Comparison of ENCODE assay signal across 8 cellular contexts in genomic region chr15:68550498-68551295, GRCh38. TPM values are rescaled to one million over a fixed set of nuclear protein-coding genes. Genes with fewer than 3 reads are reported as not detected.
DNase-seq lines count a peak whose midpoint lies in the region; ATAC-seq and TF ChIP-seq lines count a peak whose summit lies in the region.

No MANE protein-coding gene starts in this region.

- H3K27me3 Mint-ChIP-seq in activated T-cell treated with anti-CD3 and anti-CD28 coated beads, Interleukin-2, amount 50 U/mL, for 24 hours: peaks cover 50% of the 10 kb centered on the region

- no peak overlapping the region for H3K27ac ChIP-seq in tibial artery

- intact Hi-C loops in tibial artery (cut with DNase I; ENCODE audit: low total_unique reads): loop anchor here (10.0 kb wide), 1 partner anchor 246 kb away; no protein-coding TSS in a partner anchor

- ATAC-seq in HG02938 (IDR thresholded peaks at IDR 0.05; ENCODE audit: unreplicated experiment): no peak

- H3K4me3 Mint-ChIP-seq in activated T-cell treated with anti-CD3 and anti-CD28 coated beads, Interleukin-2, amount 50 U/mL, for 24 hours: no peak overlapping the region

- H3K27ac Mint-ChIP-seq in activated T-cell treated with anti-CD3 and anti-CD28 coated beads, Interleukin-2, amount 50 U/mL, for 24 hours: no peak overlapping the region

- H3K4me1 ChIP-seq in BE2C (peaks cover 6% of the 10 kb centered on the region; the same call in 1 of the 2 replicates), HAP-1 (no peaks in the 10 kb centered on the region), NT2/D1 (ENCODE audit: insufficient read depth, insufficient read length) (peaks cover 3% of the 10 kb centered on the region), tibial artery (peaks cover 0 to 9% (median 3%) of the 10 kb centered on the region in 4 donors)

- H3K36me3 Mint-ChIP-seq in activated T-cell treated with anti-CD3 and anti-CD28 coated beads, Interleukin-2, amount 50 U/mL, for 24 hours (ENCODE audit: low read depth): no peaks in the 10 kb centered on the region

- H3K4me1 Mint-ChIP-seq in activated T-cell treated with anti-CD3 and anti-CD28 coated beads, Interleukin-2, amount 50 U/mL, for 24 hours (ENCODE audit: low read depth): peaks cover 6% of the 10 kb centered on the region

- H3K9me3 ChIP-seq in BE2C (no peaks in the 10 kb centered on the region), HAP-1 (no peaks in the 10 kb centered on the region; the same call in 1 of the 2 replicates), NT2/D1 (ENCODE audit: insufficient read depth, low read length) (no peaks in the 10 kb centered on the region), tibial artery (no peaks in the 10 kb centered on the region)

- H3K27me3 ChIP-seq in BE2C: no peaks in the 10 kb centered on the region
- peaks cover 25% of the 10 kb centered on the region for H3K27me3 ChIP-seq in HAP-1 (ENCODE audit: low read depth)
- H3K27me3 ChIP-seq in NT2/D1 (ENCODE audit: insufficient read depth, insufficient read length): no peaks in the 10 kb centered on the region
- no peaks in the 10 kb centered on the region for H3K27me3 ChIP-seq in tibial artery

- H3K4me3 ChIP-seq in BE2C (ENCODE audit: low read depth, low read length): no peak overlapping the region
- H3K4me3 ChIP-seq in HAP-1: no peak overlapping the region
- H3K4me3 ChIP-seq in NT2/D1 (ENCODE audit: insufficient read length, low read depth): no peak overlapping the region
- no peak overlapping the region for H3K4me3 ChIP-seq in fibroblast of the aortic adventitia (ENCODE audit: low read depth, low read length)
- H3K4me3 ChIP-seq in tibial artery: no peak overlapping the region

- TF ChIP-seq CTCF in BE2C (IDR thresholded peaks at IDR 0.05; ENCODE audit: low read depth, low read length) (peak; percentile 91), fibroblast of the aortic adventitia (IDR thresholded peaks at IDR 0.05; ENCODE audit: insufficient read depth, low read length) (peak; percentile 91), tibial artery (IDR thresholded peaks at IDR 0.05) (peak; percentile 88 to 95)

- no peaks in the 10 kb centered on the region for H3K9me3 Mint-ChIP-seq in activated T-cell treated with anti-CD3 and anti-CD28 coated beads, Interleukin-2, amount 50 U/mL, for 24 hours

- DNase-seq in BE2C (peak; percentile 83), HAP-1 (ENCODE audit: low spot score in 2 of 2) (peak; percentile 75 to 94), NT2/D1 (ENCODE audit: low read depth, low spot score) (peak; percentile 67), fibroblast of the aortic adventitia (ENCODE audit: low read depth) (peak; percentile 64), occipital lobe (lab: John Stamatoyannopoulos, UW) (peak; percentile 18), tibial artery (peak; percentile 81 to 83)
- DNase-seq in activated T-cell treated with anti-CD3 and anti-CD28 coated beads, Interleukin-2, amount 50 U/mL, for 24 hours: peak; percentile 84

- no peak overlapping the region for H3K9ac ChIP-seq in NT2/D1 (ENCODE audit: insufficient read length, low read depth)

- in situ Hi-C loops in HAP-1 (cut with MboI; ENCODE audit: low sequenced_read_pairs): loop anchor here (5.0 kb wide), 1 partner anchor 327 kb away; no protein-coding TSS in a partner anchor

- H3K36me3 ChIP-seq in BE2C (no peaks in the 10 kb centered on the region), HAP-1 (replicated peaks) (no peaks in the 10 kb centered on the region), NT2/D1 (ENCODE audit: insufficient read depth, insufficient read length, low read length) (no peaks in the 10 kb centered on the region), tibial artery (no peaks in the 10 kb centered on the region)

RNA-seq across cellular contexts. Expression of gene CORO2B, which starts 28.1 kb away (rescaled TPM):
- 23.7 TPM for polyA plus RNA-seq in BE2C (2012; ENCODE audit: insufficient read depth, insufficient read length, low read depth)
- total RNA-seq in fibroblast of the aortic adventitia (ENCODE audit: low replicate concordance): 8.1 and 23.3 TPM in 2 replicates
- total RNA-seq in occipital lobe: 19.8 TPM

Comparison
In these comparisons a context has a peak if more than half of its experiments do, and no peak if none do; other contexts are left out.
1. DNase-seq: peak in every context shown above with its lines; median percentile 84 in HAP-1; 84 in activated T-cell treated with anti-CD3 and anti-CD28 coated beads, Interleukin-2, amount 50 U/mL, for 24 hours; 83 in BE2C; 82 in tibial artery; 67 in NT2/D1; 64 in fibroblast of the aortic adventitia; 18 in occipital lobe.